Comparison of ENCODE assay signal across 8 cellular contexts in genomic region chr3:153161714-153162512, GRCh38. TPM values are rescaled to one million over a fixed set of nuclear protein-coding genes. Genes with fewer than 3 reads are reported as not detected.
DNase-seq lines count a peak whose midpoint lies in the region; ATAC-seq, FAIRE-seq and TF ChIP-seq lines count a peak whose summit lies in the region.

RAP2B (plus strand) TSS chr3:153162226; CDS start chr3:153162694, 468 bp downstream.

- H3K4me1 Mint-ChIP-seq in brain, result peaks cover 38% of the 10 kb centered on the region

- peak within 1 kb of the TSS; percentile 94 to 99 (median 98) for H3K4me3 Mint-ChIP-seq in brain

- no peak for TF ChIP-seq CTCF in brain (conservative IDR thresholded peaks at IDR 0.05)

- peak; percentile 81 for DNase-seq in GM18507 (ENCODE audit: extremely low spot score, insufficient read length, low read depth)
- DNase-seq in NCI-H2081 treated with DMSO at 0.1 percent for 48 hours (lab: John Stamatoyannopoulos, UW), result peak; percentile 51
- DNase-seq in UCSD-AML1 (lab: John Stamatoyannopoulos, UW; ENCODE audit: unreplicated experiment), result peak; percentile 97
- peak; percentile 91 for DNase-seq in skeletal muscle cell (ENCODE audit: low read depth)
- no peak for DNase-seq in SHP77 treated with DMSO at 0.1 percent for 48 hours (lab: John Stamatoyannopoulos, UW)

- H3K9me3 Mint-ChIP-seq in brain, result peaks cover 0 to 2% (median 0%) of the 10 kb centered on the region in 5 experiments

- peaks cover 26% of the 10 kb centered on the region for H3K27me3 Mint-ChIP-seq in brain

- peak; percentile 33 for ATAC-seq in HG02938 (IDR thresholded peaks at IDR 0.05; ENCODE audit: unreplicated experiment)

- peak; percentile 61 for FAIRE-seq in GM18507 (lab: Jason Lieb, UNC)

- peak within 1 kb of the TSS; percentile 96 to 100 (median 98) for H3K27ac Mint-ChIP-seq in brain

- peaks cover 24% of the 10 kb centered on the region for H3K36me3 Mint-ChIP-seq in brain

- H3K4me3 ChIP-seq in iPS-11a (ENCODE audit: low read depth, low read length), result peak within 1 kb of the TSS; percentile 68
- peak within 1 kb of the TSS; percentile 78 for H3K4me3 ChIP-seq in skeletal muscle cell (ENCODE audit: low read depth, low read length)

RNA-seq across cellular contexts. Expression of gene RAP2B, which starts in this region (rescaled TPM):
- 0.46 TPM for polyA plus RNA-seq in brain (ENCODE audit: insufficient read depth, low read depth, low replicate concordance)
